ENCODE assay signal across 21 cellular contexts in the genomic region with DNA sequence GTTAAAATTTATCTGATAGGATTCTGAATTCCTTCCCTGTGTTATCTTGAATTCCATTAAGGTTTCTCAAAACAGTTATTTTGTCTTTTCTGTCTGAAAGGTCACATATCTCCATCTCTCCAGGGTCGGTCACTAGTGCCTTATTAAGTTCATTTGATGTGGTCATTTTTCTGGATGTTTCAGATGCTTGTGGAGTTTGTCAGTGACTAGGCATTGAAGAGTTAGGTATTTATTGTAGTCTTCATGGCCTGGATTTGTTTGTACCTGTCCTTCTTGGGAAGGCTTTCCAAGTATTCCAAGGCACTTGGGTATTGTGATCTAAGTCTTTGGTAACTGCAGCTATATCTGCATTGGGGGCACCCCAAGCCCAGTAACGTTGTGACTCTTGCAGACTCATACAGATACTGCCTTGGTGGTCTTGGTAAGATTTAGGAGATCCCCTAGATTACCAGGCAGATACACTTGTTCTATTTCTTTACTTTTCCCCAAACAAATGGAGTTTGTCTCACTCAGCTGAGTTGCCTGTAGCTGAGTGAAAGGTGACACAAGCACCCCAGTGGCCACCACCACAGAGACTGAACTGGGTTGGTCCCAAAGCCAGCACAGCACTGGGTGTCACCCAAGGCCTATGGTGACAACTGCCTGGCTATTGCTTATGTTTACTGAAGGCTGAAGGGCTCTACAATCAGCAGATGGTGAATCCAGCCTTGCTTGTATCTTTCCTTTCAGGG. TPM values are rescaled to one million over a fixed set of nuclear protein-coding genes. Genes with fewer than 3 reads are reported as not detected.
DNase-seq lines count a peak whose midpoint lies in the region; ATAC-seq and TF ChIP-seq lines count a peak whose summit lies in the region.
"Had no signal": no experiment of that assay in that cellular context is flagged by ENCODE, and none has a peak within 500 bp of the region (broad histone marks: within the 10 kb centered on the region; RNA-seq: fewer than 3 reads in every experiment).

No MANE protein-coding gene starts in this region.

- no peak overlapping the region for H2AFZ ChIP-seq in smooth muscle cell (ENCODE audit: low read depth)

- H3K4me3 ChIP-seq in smooth muscle cell = no peak overlapping the region
- H3K4me3 ChIP-seq: colonic mucosa, lower lobe of right lung, thyroid gland had no signal

- 48% methylated on average over 2 of the region's 2 CpGs for WGBS in smooth muscle cell (ENCODE audit: low lambda C conversion rate)

- CTCF ChIA-PET in CD4-positive, alpha-beta T cell (lab: Charles Lee) = no interaction called here

- H3K27me3 Mint-ChIP-seq in CD4-positive, alpha-beta T cell = peaks cover 26% of the 10 kb centered on the region

- H3K4me1 ChIP-seq in foreskin keratinocyte (no peaks in the 10 kb centered on the region), smooth muscle cell (ENCODE audit: low read depth) (no peaks in the 10 kb centered on the region)
- H3K4me1 ChIP-seq: colonic mucosa, lower lobe of right lung, thyroid gland had no signal

- intact Hi-C loops in CD4-positive, alpha-beta T cell (cut with DNase I, micrococcal nuclease) = no loop called here
- intact Hi-C loops in left cardiac atrium (cut with DNase I) = no loop called here

- no peaks in the 10 kb centered on the region for H3K36me3 Mint-ChIP-seq in CD4-positive, alpha-beta T cell (ENCODE audit: low read depth)

- no peak overlapping the region for H3K4me3 Mint-ChIP-seq in CD4-positive, alpha-beta T cell
- H3K4me3 Mint-ChIP-seq: activated B cell treated with CpG ODN at 0.5 μM for 24 hours, naive B cell had no signal

- H3K4me1 Mint-ChIP-seq in CD4-positive, alpha-beta T cell (ENCODE audit: low read depth) = no peaks in the 10 kb centered on the region
- H3K4me1 Mint-ChIP-seq: activated B cell treated with CpG ODN at 0.5 μM for 24 hours had no signal

- H3K27ac ChIP-seq in foreskin keratinocyte = no peak overlapping the region
- H3K27ac ChIP-seq in smooth muscle cell (ENCODE audit: low read depth) = peak overlapping the region; percentile 51
- H3K27ac ChIP-seq in CD4-positive, alpha-beta T cell (ENCODE audit: low read depth, low read length) = no peak overlapping the region
- H3K27ac ChIP-seq: colonic mucosa, lower lobe of right lung, thyroid gland had no signal

- no peaks in the 10 kb centered on the region for H3K36me3 ChIP-seq in smooth muscle cell (ENCODE audit: low read depth)
- H3K36me3 ChIP-seq: colonic mucosa, lower lobe of right lung, thyroid gland had no signal

- peak; percentile 78 for DNase-seq in NCI-H226
- DNase-seq in foreskin keratinocyte = peak; percentile 81 to 93
- DNase-seq in smooth muscle cell (lab: John Stamatoyannopoulos, UW; ENCODE audit: unreplicated experiment) = no peak
- no peak for DNase-seq in CD4-positive, alpha-beta T cell
- no peak for DNase-seq in left cardiac atrium
- no peak for DNase-seq in midbrain (lab: John Stamatoyannopoulos, UW)
- DNase-seq: activated B cell treated with CpG ODN at 0.5 μM for 24 hours, amygdala, C1 segment of cervical spinal cord, colonic mucosa, DMS79 treated with DMSO at 0.1 percent for 48 hours, foreskin fibroblast, lower lobe of right lung, MM.1S, naive B cell, NCI-H187, posterior cingulate gyrus, SHP77, T-helper 2 cell, thyroid gland had no signal

- no peaks in the 10 kb centered on the region for H3F3A ChIP-seq in smooth muscle cell (ENCODE audit: low read depth)

- ATAC-seq in GM18868 (IDR thresholded peaks at IDR 0.05; ENCODE audit: unreplicated experiment) (peak; percentile 48), foreskin keratinocyte (peak; percentile 22), left cardiac atrium (no peak)
- no peak for ATAC-seq in CD4-positive, alpha-beta T cell (ENCODE audit: poor library complexity)

- TF ChIP-seq CTCF in foreskin keratinocyte (conservative IDR thresholded peaks at IDR 0.05) (no peak), smooth muscle cell (IDR thresholded peaks at IDR 0.05; ENCODE audit: borderline replicate concordance, insufficient read depth, poor library complexity, severe bottlenecking) (no peak)
- no peak for TF ChIP-seq CTCF in CD4-positive, alpha-beta T cell (IDR thresholded peaks at IDR 0.05)

- H3K79me2 ChIP-seq in smooth muscle cell (ENCODE audit: low read depth) = no peaks in the 10 kb centered on the region

- no peaks in the 10 kb centered on the region for H4K20me1 ChIP-seq in smooth muscle cell (ENCODE audit: low read depth)

- no peak overlapping the region for H3K27ac Mint-ChIP-seq in CD4-positive, alpha-beta T cell
- H3K27ac Mint-ChIP-seq: activated B cell treated with CpG ODN at 0.5 μM for 24 hours had no signal

- no peak overlapping the region for H3K4me2 ChIP-seq in smooth muscle cell

- H3K9me3 ChIP-seq in smooth muscle cell (replicated peaks; ENCODE audit: low read depth) = no peaks in the 10 kb centered on the region
- H3K9me3 ChIP-seq in CD4-positive, alpha-beta T cell (ENCODE audit: control insufficient read depth, low read length) = no peaks in the 10 kb centered on the region
- H3K9me3 ChIP-seq: colonic mucosa, lower lobe of right lung, thyroid gland had no signal

- H3K27me3 ChIP-seq in foreskin keratinocyte (no peaks in the 10 kb centered on the region), smooth muscle cell (ENCODE audit: low read depth) (no peaks in the 10 kb centered on the region)
- H3K27me3 ChIP-seq in CD4-positive, alpha-beta T cell (ENCODE audit: control insufficient read depth, insufficient read depth, low read length) = peaks cover 4% of the 10 kb centered on the region
- H3K27me3 ChIP-seq: colonic mucosa, thyroid gland had no signal

- H3K9ac ChIP-seq in smooth muscle cell (ENCODE audit: low read depth) = no peak overlapping the region

- POLR2A ChIA-PET in CD4-positive, alpha-beta T cell (lab: Charles Lee) = no interaction called here

- peaks cover 6% of the 10 kb centered on the region for H3K9me3 Mint-ChIP-seq in CD4-positive, alpha-beta T cell

RNA-seq across cellular contexts. Expression of gene SLC27A2, which starts 18.8 kb away (rescaled TPM):
- total RNA-seq in foreskin keratinocyte (0.07 and 0.11 TPM in 2 replicates), smooth muscle cell (0.31 and 1.6 TPM in 2 replicates), left cardiac atrium (under 1 TPM; 0.10 to 0.74 TPM)
- polyA plus RNA-seq in foreskin keratinocyte (0.03 and 0.10 TPM in 2 replicates), smooth muscle cell (0.21 TPM in 1 of 2 replicates, not detected in the other)
- total RNA-seq in CD4-positive, alpha-beta T cell = under 1 TPM; 0.22 to 0.31 TPM

RNA-seq across cellular contexts. Expression of gene ATP8B4, which starts 44.1 kb away (rescaled TPM):
- total RNA-seq in foreskin keratinocyte = not detected in 2 replicates
- polyA plus RNA-seq in foreskin keratinocyte = not detected in 2 replicates
- 60.5 and 63.9 TPM in 2 replicates for total RNA-seq in smooth muscle cell
- polyA plus RNA-seq in smooth muscle cell = 21.7 and 25.5 TPM in 2 replicates
- total RNA-seq in CD4-positive, alpha-beta T cell = under 1 TPM in 1 of 2 experiments, not detected in 1; 0.31 TPM
- total RNA-seq in left cardiac atrium = 1 to 10 TPM; 5.4 to 9.7 TPM

Comparison
In these comparisons a context has a peak if more than half of its experiments do, and no peak if none do; other contexts are left out.
1. ATAC-seq: peak in GM18868 (single experiment) and foreskin keratinocyte (single experiment); none in CD4-positive, alpha-beta T cell (single experiment) and left cardiac atrium (0 of 2).
2. DNase-seq: peak in NCI-H226 (single experiment) and foreskin keratinocyte (2 of 2); none in smooth muscle cell (single experiment), CD4-positive, alpha-beta T cell (0 of 10), left cardiac atrium (single experiment) and midbrain (single experiment).